19 cellular contexts compared by ENCODE assay signal in genomic region chr6:50380409-50381105, GRCh38.
DNase-seq lines count a peak whose midpoint lies in the region; ATAC-seq and TF ChIP-seq lines count a peak whose summit lies in the region.
"Had no signal": no experiment of that assay in that cellular context is flagged by ENCODE, and none has a peak within 500 bp of the region (broad histone marks: within the 10 kb centered on the region; RNA-seq: fewer than 3 reads in every experiment).

No MANE protein-coding gene starts in this region.

- H3K27me3 ChIP-seq in BE2C: no peaks in the 10 kb centered on the region
- no peaks in the 10 kb centered on the region for H3K27me3 ChIP-seq in Karpas-422 (ENCODE audit: low read length)
- no peaks in the 10 kb centered on the region for H3K27me3 ChIP-seq in muscle layer of duodenum (ENCODE audit: low read depth, low read length)
- H3K27me3 ChIP-seq: cardiac muscle cell had no signal

- H3K4me3 ChIP-seq in BE2C (ENCODE audit: low read depth, low read length) (peak overlapping the region; percentile 33), Karpas-422 (ENCODE audit: low read length) (no peak overlapping the region), muscle layer of duodenum (ENCODE audit: low read depth in 1 of 2, low read length in 2 of 2) (peak overlapping the region; percentile 40 to 50)
- H3K4me3 ChIP-seq: cardiac muscle cell, thoracic aorta had no signal

- H3K9me3 ChIP-seq in BE2C: no peaks in the 10 kb centered on the region
- H3K9me3 ChIP-seq in Karpas-422 (ENCODE audit: low read length): peaks cover 7% of the 10 kb centered on the region; the same call in 1 of the 2 replicates
- H3K9me3 ChIP-seq in muscle layer of duodenum (ENCODE audit: control insufficient read depth in 1 of 2, low read length in 2 of 2): peaks cover 0 to 8% of the 10 kb centered on the region in 2 donors

- no peak overlapping the region for H3K9ac ChIP-seq in Karpas-422 (ENCODE audit: low read length)

- H3K4me1 ChIP-seq in BE2C (no peaks in the 10 kb centered on the region), Karpas-422 (ENCODE audit: low read length) (no peaks in the 10 kb centered on the region), muscle layer of duodenum (ENCODE audit: control insufficient read depth in 1 of 2, insufficient read depth in 2 of 2, low read length in 2 of 2) (no peaks in the 10 kb centered on the region)

- H3K9me2 ChIP-seq in Karpas-422 (replicated peaks; ENCODE audit: insufficient read depth, low read length): no peaks in the 10 kb centered on the region

- H3K36me3 ChIP-seq in BE2C: no peaks in the 10 kb centered on the region
- H3K36me3 ChIP-seq in Karpas-422 (ENCODE audit: insufficient read depth, low read length): no peaks in the 10 kb centered on the region
- H3K36me3 ChIP-seq in muscle layer of duodenum (ENCODE audit: control insufficient read depth in 1 of 2, insufficient read depth in 2 of 2, low read length in 2 of 2): no peaks in the 10 kb centered on the region
- H3K36me3 ChIP-seq: cardiac muscle cell, thoracic aorta had no signal

- no peaks in the 10 kb centered on the region for H4K20me1 ChIP-seq in Karpas-422 (ENCODE audit: insufficient read depth, low read depth, low read length)

- no peaks in the 10 kb centered on the region for H3K79me2 ChIP-seq in Karpas-422 (ENCODE audit: low read length)

- ATAC-seq in SK-N-SH treated with all-trans-retinoic acid at 6 μM for 48 hours (peak; percentile 53), GM21423 (IDR thresholded peaks at IDR 0.05; ENCODE audit: unreplicated experiment) (no peak), GM18868 (IDR thresholded peaks at IDR 0.05; ENCODE audit: unreplicated experiment) (no peak)
- ATAC-seq: left lobe of liver had no signal

- H3K4me2 ChIP-seq in Karpas-422 (ENCODE audit: low read depth, low read length, poor library complexity, severe bottlenecking): no peak overlapping the region

- H3K27ac ChIP-seq in Karpas-422 (ENCODE audit: low read length) (no peak overlapping the region), muscle layer of duodenum (ENCODE audit: low read length) (no peak overlapping the region)
- H3K27ac ChIP-seq: cardiac muscle cell, thoracic aorta had no signal

- 0 out of 2 replicates have a peak overlapping the region, but pooled peaks have one; percentile 38 for H2AFZ ChIP-seq in Karpas-422 (ENCODE audit: low read length)

- TF ChIP-seq CTCF in BE2C (IDR thresholded peaks at IDR 0.05; ENCODE audit: low read depth, low read length): no peak

- DNase-seq in BE2C (no peak), Karpas-422 (no peak), kidney tubule cell (ENCODE audit: low spot score) (no peak), hepatic stellate cell (ENCODE audit: low spot score) (no peak)
- DNase-seq: activated CD4-positive, alpha-beta T cell treated with anti-CD3 and anti-CD28 coated beads, Interleukin-2, amount 10 ng/mL, durations not matched to agents 24 days and 14 days; activated gamma-delta T cell; amniotic stem cell; CD4-positive, CD25-positive, alpha-beta regulatory T cell; Kasumi-1; NCI-H2171; NCI-H82; stimulated activated CD4-positive, alpha-beta T cell treated with anti-CD3 and anti-CD28 coated beads, Interleukin-12 subunit alpha, Interleukin-12 subunit beta, amount 100 ng/mL, for 4 hours had no signal

TF ChIP-seq in SK-N-SH treated with all-trans-retinoic acid at 6 μM for 48 hours, 23 proteins besides CTCF, POLR2A, EP300 and RAD21:
- TF ChIP-seq CSDC2 (CRISPR knock-in tag; IDR thresholded peaks at IDR 0.05) (no peak), SNAI2 (CRISPR knock-in tag; IDR thresholded peaks at IDR 0.05) (no peak), ZFP3 (CRISPR knock-in tag; IDR thresholded peaks at IDR 0.05) (no peak), ZFP30 (CRISPR knock-in tag; IDR thresholded peaks at IDR 0.05) (no peak), RARB (CRISPR knock-in tag; IDR thresholded peaks at IDR 0.05) (no peak), PPARA (CRISPR knock-in tag; IDR thresholded peaks at IDR 0.05; ENCODE audit: borderline replicate concordance) (no peak), ZNF565 (CRISPR knock-in tag; conservative IDR thresholded peaks at IDR 0.05; ENCODE audit: low read depth) (no peak), BACH2 (CRISPR knock-in tag; IDR thresholded peaks at IDR 0.05; ENCODE audit: borderline replicate concordance) (no peak), OSR1 (CRISPR knock-in tag; IDR thresholded peaks at IDR 0.05) (no peak), ZNF8 (CRISPR knock-in tag; IDR thresholded peaks at IDR 0.05) (no peak), ESRRG (CRISPR knock-in tag; IDR thresholded peaks at IDR 0.05) (no peak), GLIS3 (CRISPR knock-in tag; IDR thresholded peaks at IDR 0.05) (no peak), ISL1 (CRISPR knock-in tag; IDR thresholded peaks at IDR 0.05) (no peak), ZC3H10 (CRISPR knock-in tag; IDR thresholded peaks at IDR 0.05) (no peak), TOX (CRISPR knock-in tag; IDR thresholded peaks at IDR 0.05; ENCODE audit: borderline replicate concordance) (no peak), TSHZ2 (CRISPR knock-in tag; IDR thresholded peaks at IDR 0.05) (no peak), TCF4 (CRISPR knock-in tag; IDR thresholded peaks at IDR 0.05; ENCODE audit: borderline replicate concordance) (no peak)
- TF ChIP-seq, protein P1, sequence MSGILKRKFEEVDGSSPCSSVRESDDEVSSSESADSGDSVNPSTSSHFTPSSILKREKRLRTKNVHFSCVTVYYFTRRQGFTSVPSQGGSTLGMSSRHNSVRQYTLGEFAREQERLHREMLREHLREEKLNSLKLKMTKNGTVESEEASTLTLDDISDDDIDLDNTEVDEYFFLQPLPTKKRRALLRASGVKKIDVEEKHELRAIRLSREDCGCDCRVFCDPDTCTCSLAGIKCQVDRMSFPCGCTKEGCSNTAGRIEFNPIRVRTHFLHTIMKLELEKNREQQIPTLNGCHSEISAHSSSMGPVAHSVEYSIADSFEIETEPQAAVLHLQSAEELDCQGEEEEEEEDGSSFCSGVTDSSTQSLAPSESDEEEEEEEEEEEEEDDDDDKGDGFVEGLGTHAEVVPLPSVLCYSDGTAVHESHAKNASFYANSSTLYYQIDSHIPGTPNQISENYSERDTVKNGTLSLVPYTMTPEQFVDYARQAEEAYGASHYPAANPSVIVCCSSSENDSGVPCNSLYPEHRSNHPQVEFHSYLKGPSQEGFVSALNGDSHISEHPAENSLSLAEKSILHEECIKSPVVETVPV (CRISPR knock-in tag; IDR thresholded peaks at IDR 0.05): no peak
- TF ChIP-seq, protein P2, sequence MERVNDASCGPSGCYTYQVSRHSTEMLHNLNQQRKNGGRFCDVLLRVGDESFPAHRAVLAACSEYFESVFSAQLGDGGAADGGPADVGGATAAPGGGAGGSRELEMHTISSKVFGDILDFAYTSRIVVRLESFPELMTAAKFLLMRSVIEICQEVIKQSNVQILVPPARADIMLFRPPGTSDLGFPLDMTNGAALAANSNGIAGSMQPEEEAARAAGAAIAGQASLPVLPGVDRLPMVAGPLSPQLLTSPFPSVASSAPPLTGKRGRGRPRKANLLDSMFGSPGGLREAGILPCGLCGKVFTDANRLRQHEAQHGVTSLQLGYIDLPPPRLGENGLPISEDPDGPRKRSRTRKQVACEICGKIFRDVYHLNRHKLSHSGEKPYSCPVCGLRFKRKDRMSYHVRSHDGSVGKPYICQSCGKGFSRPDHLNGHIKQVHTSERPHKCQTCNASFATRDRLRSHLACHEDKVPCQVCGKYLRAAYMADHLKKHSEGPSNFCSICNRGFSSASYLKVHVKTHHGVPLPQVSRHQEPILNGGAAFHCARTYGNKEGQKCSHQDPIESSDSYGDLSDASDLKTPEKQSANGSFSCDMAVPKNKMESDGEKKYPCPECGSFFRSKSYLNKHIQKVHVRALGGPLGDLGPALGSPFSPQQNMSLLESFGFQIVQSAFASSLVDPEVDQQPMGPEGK (CRISPR knock-in tag; IDR thresholded peaks at IDR 0.05; ENCODE audit: borderline replicate concordance): no peak
- TF ChIP-seq, protein P3, sequence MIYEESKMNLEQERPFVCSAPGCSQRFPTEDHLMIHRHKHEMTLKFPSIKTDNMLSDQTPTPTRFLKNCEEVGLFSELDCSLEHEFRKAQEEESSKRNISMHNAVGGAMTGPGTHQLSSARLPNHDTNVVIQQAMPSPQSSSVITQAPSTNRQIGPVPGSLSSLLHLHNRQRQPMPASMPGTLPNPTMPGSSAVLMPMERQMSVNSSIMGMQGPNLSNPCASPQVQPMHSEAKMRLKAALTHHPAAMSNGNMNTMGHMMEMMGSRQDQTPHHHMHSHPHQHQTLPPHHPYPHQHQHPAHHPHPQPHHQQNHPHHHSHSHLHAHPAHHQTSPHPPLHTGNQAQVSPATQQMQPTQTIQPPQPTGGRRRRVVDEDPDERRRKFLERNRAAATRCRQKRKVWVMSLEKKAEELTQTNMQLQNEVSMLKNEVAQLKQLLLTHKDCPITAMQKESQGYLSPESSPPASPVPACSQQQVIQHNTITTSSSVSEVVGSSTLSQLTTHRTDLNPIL (CRISPR knock-in tag; IDR thresholded peaks at IDR 0.05; ENCODE audit: low read depth): no peak
